Comparison of ENCODE assay signal across 1 cellular context in the genomic region with DNA sequence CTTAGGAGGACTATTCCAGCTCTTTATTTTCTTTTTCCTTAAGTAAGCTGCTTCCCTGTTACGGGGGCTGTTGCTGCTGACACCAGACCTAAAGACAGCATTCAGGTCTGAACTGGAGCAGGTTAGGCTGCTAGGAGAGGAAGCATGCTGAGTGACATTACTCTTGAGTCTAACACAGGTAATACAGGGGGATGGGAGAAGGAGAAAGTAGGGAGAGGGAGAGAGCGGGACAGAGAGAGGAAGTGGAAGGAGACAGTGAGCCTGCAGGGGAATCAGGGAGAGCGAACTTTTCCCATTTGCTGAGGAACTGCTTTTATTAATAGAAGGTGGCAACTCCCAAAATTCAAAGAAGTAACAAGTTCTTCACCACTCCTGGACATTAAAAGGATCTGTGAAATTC.
TF ChIP-seq lines count a peak whose summit lies in the region.

No MANE protein-coding gene starts in this region.

TF ChIP-seq in endothelial cell of umbilical vein, 7 proteins besides CTCF, POLR2A, EP300 and RAD21:
- TF ChIP-seq, protein P1, sequence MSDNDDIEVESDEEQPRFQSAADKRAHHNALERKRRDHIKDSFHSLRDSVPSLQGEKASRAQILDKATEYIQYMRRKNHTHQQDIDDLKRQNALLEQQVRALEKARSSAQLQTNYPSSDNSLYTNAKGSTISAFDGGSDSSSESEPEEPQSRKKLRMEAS (IDR thresholded peaks at IDR 0.05; ENCODE audit: insufficient read depth, insufficient read length), result no peak
- no peak for TF ChIP-seq EZH2 (IDR thresholded peaks at IDR 0.05; ENCODE audit: borderline replicate concordance, low read depth, low read length, severe bottlenecking)
- TF ChIP-seq JUN (IDR thresholded peaks at IDR 0.05; ENCODE audit: borderline replicate concordance, insufficient read depth, insufficient read length, low read depth), result no peak
- TF ChIP-seq GATA2 (IDR thresholded peaks at IDR 0.05; ENCODE audit: insufficient read depth, insufficient read length, low read depth, low read length), result no peak
- TF ChIP-seq FOS (IDR thresholded peaks at IDR 0.05; ENCODE audit: borderline replicate concordance, insufficient read depth, low read length), result no peak
- no peak for TF ChIP-seq MYC (IDR thresholded peaks at IDR 0.05; ENCODE audit: low read depth, low read length)
- TF ChIP-seq POLR2AphosphoS5 (IDR thresholded peaks at IDR 0.05; ENCODE audit: insufficient read depth, low read depth, low read length), result no peak
